In the genomic region with DNA sequence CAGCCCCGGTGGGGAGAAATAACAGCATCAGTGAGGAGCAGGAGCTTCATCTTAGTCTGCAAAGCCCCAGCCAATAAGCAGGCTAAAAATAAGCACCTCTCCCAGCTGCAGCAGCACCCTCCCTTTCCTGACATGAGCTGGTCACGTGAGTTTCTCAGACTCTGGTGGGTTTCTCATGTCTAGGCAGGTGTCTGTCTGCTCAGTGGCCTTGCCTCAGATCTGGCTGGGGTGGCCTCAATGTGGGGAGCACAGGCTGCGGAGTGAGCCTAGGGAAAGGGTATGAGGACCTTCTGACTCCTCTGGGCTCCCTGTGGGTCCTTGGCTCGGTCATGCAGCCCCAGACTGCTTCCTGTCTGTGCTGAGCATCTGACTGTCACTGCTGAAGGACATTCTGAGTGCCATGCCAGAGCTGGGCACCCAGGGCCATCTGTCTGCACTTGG, we compare ENCODE assay signal across 12 cellular contexts.
DNase-seq lines count a peak whose midpoint lies in the region; ATAC-seq and TF ChIP-seq lines count a peak whose summit lies in the region.
"Had no signal": no experiment of that assay in that cellular context is flagged by ENCODE, and none has a peak within 500 bp of the region (broad histone marks: within the 10 kb centered on the region; RNA-seq: fewer than 3 reads in every experiment).

No MANE protein-coding gene starts in this region.

- DNase-seq in left lobe of liver (ENCODE audit: low spot score) (peak; percentile 34), NOMO-1 treated with DMSO at 0.1 percent for 48 hours (lab: John Stamatoyannopoulos, UW; ENCODE audit: unreplicated experiment) (no peak), T1000 (lab: John Stamatoyannopoulos, UW) (no peak), mesendoderm (no peak)
- DNase-seq: CD4-positive, CD25-positive, alpha-beta regulatory T cell; kidney; NCI-H2107 had no signal

- WGBS in mesendoderm (ENCODE audit: extremely low coverage, insufficient coverage, low lambda C conversion rate): no CpG with 5 or more reads among the region's 4 CpGs

- peak overlapping the region in 9 of 10 experiments; percentile 10 to 60 (median 43); a peak in 16 of 20 replicates for H3K4me3 ChIP-seq in BLaER1 treated with 17β-estradiol and CSF1 and Interleukin-3, amounts not matched to agents 10 nM and 100 nM
- no peak overlapping the region for H3K4me3 ChIP-seq in SU-DHL-6 (ENCODE audit: insufficient read depth, low read length, poor library complexity, severe bottlenecking)
- H3K4me3 ChIP-seq in mesendoderm (ENCODE audit: low read length): no peak overlapping the region

- ATAC-seq in left lobe of liver (no peak), HG02973 (IDR thresholded peaks at IDR 0.05; ENCODE audit: unreplicated experiment) (no peak)
- ATAC-seq: sciatic nerve had no signal

- no peak overlapping the region for H2BK15ac ChIP-seq in mesendoderm (replicated peaks; ENCODE audit: low read depth)

- H3K9me3 Mint-ChIP-seq in IgD-negative memory B cell: peaks cover 0 to 2% (median 0%) of the 10 kb centered on the region in 3 donors
- H3K9me3 Mint-ChIP-seq: CD4-positive, CD25-positive, alpha-beta regulatory T cell had no signal

- no peaks in the 10 kb centered on the region for H3K36me3 Mint-ChIP-seq in IgD-negative memory B cell
- H3K36me3 Mint-ChIP-seq: CD4-positive, CD25-positive, alpha-beta regulatory T cell had no signal

- H3K9ac ChIP-seq in BLaER1 treated with 17β-estradiol and CSF1 and Interleukin-3, amounts not matched to agents 10 nM and 100 nM: peak overlapping the region in 10 of 11 experiments; percentile 28 to 92 (median 77); a peak in 21 of 22 replicates
- H3K9ac ChIP-seq in SU-DHL-6 (ENCODE audit: low read length) (peak overlapping the region; percentile 28), mesendoderm (ENCODE audit: low read length) (no peak overlapping the region)

- peaks cover 33% of the 10 kb centered on the region for H3F3A ChIP-seq in SU-DHL-6 (ENCODE audit: insufficient read depth)

- no peaks in the 10 kb centered on the region for H3K79me1 ChIP-seq in mesendoderm (ENCODE audit: low read length)

- no peak overlapping the region for H2BK120ac ChIP-seq in mesendoderm (ENCODE audit: low read depth, low read length)

- no peak overlapping the region for H3K4ac ChIP-seq in mesendoderm (ENCODE audit: low read depth, low read length)

- H3K36me3 ChIP-seq in BLaER1 treated with 17β-estradiol and CSF1 and Interleukin-3, amounts not matched to agents 10 nM and 100 nM: no peaks in the 10 kb centered on the region
- H3K36me3 ChIP-seq in SU-DHL-6 (ENCODE audit: low read length): no peaks in the 10 kb centered on the region
- H3K36me3 ChIP-seq in mesendoderm (ENCODE audit: control insufficient read depth, insufficient read depth, low read length): no peaks in the 10 kb centered on the region

- H3K27ac ChIP-seq in BLaER1 treated with 17β-estradiol and CSF1 and Interleukin-3, amounts not matched to agents 10 nM and 100 nM: peak overlapping the region; percentile 29 to 100 (median 98); a peak in 21 of 22 replicates
- H3K27ac ChIP-seq in SU-DHL-6 (ENCODE audit: low read depth, low read length) (peak overlapping the region; percentile 63), mesendoderm (ENCODE audit: low read depth, low read length) (no peak overlapping the region)

- no peak overlapping the region for H3K56ac ChIP-seq in mesendoderm (ENCODE audit: low read length)

- H3K4me1 ChIP-seq in BLaER1 treated with 17β-estradiol and CSF1 and Interleukin-3, amounts not matched to agents 10 nM and 100 nM: peaks cover 97 to 100% (median 98%) of the 10 kb centered on the region in 10 experiments
- no peaks in the 10 kb centered on the region for H3K4me1 ChIP-seq in mesendoderm (ENCODE audit: control insufficient read depth, low read depth, low read length)

- H3K27ac Mint-ChIP-seq in IgD-negative memory B cell: peak overlapping the region; percentile 64 to 83 (median 81)
- H3K27ac Mint-ChIP-seq: CD4-positive, CD25-positive, alpha-beta regulatory T cell had no signal

- H3K4me3 Mint-ChIP-seq in IgD-negative memory B cell: peak overlapping the region; percentile 43 to 86 (median 75)
- H3K4me3 Mint-ChIP-seq: CD4-positive, CD25-positive, alpha-beta regulatory T cell had no signal

- H2BK5ac ChIP-seq in mesendoderm (ENCODE audit: low read length): no peak overlapping the region

- no peak for TF ChIP-seq CTCF in SU-DHL-6 (IDR thresholded peaks at IDR 0.05; ENCODE audit: insufficient read depth, low read length, poor library complexity, severe bottlenecking)

- no peak overlapping the region for H4K8ac ChIP-seq in mesendoderm (ENCODE audit: low read depth, low read length)

- H3K9me2 ChIP-seq in SU-DHL-6 (replicated peaks; ENCODE audit: insufficient read depth, low read length): no peaks in the 10 kb centered on the region

- no peak overlapping the region for H3K23ac ChIP-seq in mesendoderm (ENCODE audit: low read length)

- H3K9me3 ChIP-seq in BLaER1 treated with 17β-estradiol and CSF1 and Interleukin-3, amounts not matched to agents 10 nM and 100 nM (replicated peaks in 1 of 11): peaks cover 0 to 4% (median 0%) of the 10 kb centered on the region in 11 experiments; a peak in 2 of 22 replicates
- H3K9me3 ChIP-seq in SU-DHL-6 (ENCODE audit: insufficient read depth, low read length): no peaks in the 10 kb centered on the region

- no peaks in the 10 kb centered on the region for H4K20me1 ChIP-seq in BLaER1 treated with 17β-estradiol and CSF1 and Interleukin-3, amounts not matched to agents 10 nM and 100 nM
- no peaks in the 10 kb centered on the region for H4K20me1 ChIP-seq in SU-DHL-6 (ENCODE audit: low read depth, low read length)

- no peaks in the 10 kb centered on the region for H3K27me3 ChIP-seq in BLaER1 treated with 17β-estradiol and CSF1 and Interleukin-3, amounts not matched to agents 10 nM and 100 nM
- H3K27me3 ChIP-seq in SU-DHL-6 (ENCODE audit: low read length) (no peaks in the 10 kb centered on the region), mesendoderm (ENCODE audit: insufficient read depth, low read length, poor library complexity) (no peaks in the 10 kb centered on the region)

- no peak overlapping the region for H2AK5ac ChIP-seq in mesendoderm (ENCODE audit: low read length)

- H2AFZ ChIP-seq in SU-DHL-6 (ENCODE audit: low read depth, low read length, severe bottlenecking): peak overlapping the region; percentile 9

- H4K5ac ChIP-seq in mesendoderm (ENCODE audit: low read length): no peak overlapping the region

- H3K79me2 ChIP-seq in SU-DHL-6 (ENCODE audit: insufficient read depth, low read length): no peaks in the 10 kb centered on the region
- no peaks in the 10 kb centered on the region for H3K79me2 ChIP-seq in mesendoderm (ENCODE audit: control insufficient read depth, insufficient read depth, low read length)

- peaks cover 1% of the 10 kb centered on the region for H3K27me3 Mint-ChIP-seq in IgD-negative memory B cell

- peaks cover 53 to 69% (median 61%) of the 10 kb centered on the region in 3 donors for H3K4me1 Mint-ChIP-seq in IgD-negative memory B cell

- no peak overlapping the region for H3K18ac ChIP-seq in mesendoderm (ENCODE audit: low read length)

- peak overlapping the region; percentile 85 to 98 (median 90) for H3K4me2 ChIP-seq in BLaER1 treated with 17β-estradiol and CSF1 and Interleukin-3, amounts not matched to agents 10 nM and 100 nM
- H3K4me2 ChIP-seq in SU-DHL-6 (ENCODE audit: low read depth, low read length, poor library complexity, severe bottlenecking) (peak overlapping the region; percentile 38), mesendoderm (ENCODE audit: low read length) (no peak overlapping the region)

Comparison
In these comparisons a context has a peak if more than half of its experiments do, and no peak if none do; other contexts are left out.
1. H3K4me3 ChIP-seq: peak in BLaER1 treated with 17β-estradiol and CSF1 and Interleukin-3, amounts not matched to agents 10 nM and 100 nM (9 of 10); none in SU-DHL-6 (single experiment) and mesendoderm (single experiment).